Comparison of ENCODE assay signal across 2 cellular contexts in the genomic region with DNA sequence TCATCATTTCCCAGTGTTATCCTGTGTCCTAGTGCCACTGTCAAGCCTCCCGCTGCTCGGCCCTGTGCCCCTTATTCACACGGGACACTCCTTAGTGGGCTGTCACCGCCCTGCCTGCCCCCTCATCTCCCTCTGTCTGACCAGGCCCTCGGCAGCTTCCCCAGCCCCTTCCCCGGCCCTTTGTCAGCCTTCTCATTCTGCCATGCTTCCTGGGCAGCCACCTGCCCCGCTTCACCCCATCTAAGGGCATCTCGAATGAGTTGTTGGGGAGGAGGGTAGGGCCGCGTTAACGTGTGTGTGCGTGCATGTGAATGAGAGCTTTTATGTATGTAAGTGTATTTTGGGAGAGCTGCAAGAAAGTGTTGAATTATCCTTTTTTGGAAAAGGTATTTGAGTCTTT.
TF ChIP-seq lines count a peak whose summit lies in the region.

No MANE protein-coding gene starts in this region.

TF ChIP-seq in GM23338, 12 proteins besides CTCF, POLR2A, EP300 and RAD21 (continues in another document):
- TF ChIP-seq ZNF462 (CRISPR knock-in tag; IDR thresholded peaks at IDR 0.05) (no peak), CREB1 (CRISPR knock-in tag; IDR thresholded peaks at IDR 0.05; ENCODE audit: low read depth) (no peak), STAT1 (IDR thresholded peaks at IDR 0.05; ENCODE audit: unreplicated experiment) (no peak), ZNF114 (CRISPR knock-in tag; IDR thresholded peaks at IDR 0.05) (no peak), EZH2 (IDR thresholded peaks at IDR 0.05; ENCODE audit: low read depth, unreplicated experiment) (no peak), JUNB (IDR thresholded peaks at IDR 0.05; ENCODE audit: unreplicated experiment) (no peak), POLR2AphosphoS5 (IDR thresholded peaks at IDR 0.05; ENCODE audit: low read depth) (no peak), EZH2phosphoT487 (IDR thresholded peaks at IDR 0.05; ENCODE audit: unreplicated experiment) (no peak)
- TF ChIP-seq, protein P1, sequence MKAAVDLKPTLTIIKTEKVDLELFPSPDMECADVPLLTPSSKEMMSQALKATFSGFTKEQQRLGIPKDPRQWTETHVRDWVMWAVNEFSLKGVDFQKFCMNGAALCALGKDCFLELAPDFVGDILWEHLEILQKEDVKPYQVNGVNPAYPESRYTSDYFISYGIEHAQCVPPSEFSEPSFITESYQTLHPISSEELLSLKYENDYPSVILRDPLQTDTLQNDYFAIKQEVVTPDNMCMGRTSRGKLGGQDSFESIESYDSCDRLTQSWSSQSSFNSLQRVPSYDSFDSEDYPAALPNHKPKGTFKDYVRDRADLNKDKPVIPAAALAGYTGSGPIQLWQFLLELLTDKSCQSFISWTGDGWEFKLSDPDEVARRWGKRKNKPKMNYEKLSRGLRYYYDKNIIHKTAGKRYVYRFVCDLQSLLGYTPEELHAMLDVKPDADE (IDR thresholded peaks at IDR 0.05) = no peak
- TF ChIP-seq, protein P2, sequence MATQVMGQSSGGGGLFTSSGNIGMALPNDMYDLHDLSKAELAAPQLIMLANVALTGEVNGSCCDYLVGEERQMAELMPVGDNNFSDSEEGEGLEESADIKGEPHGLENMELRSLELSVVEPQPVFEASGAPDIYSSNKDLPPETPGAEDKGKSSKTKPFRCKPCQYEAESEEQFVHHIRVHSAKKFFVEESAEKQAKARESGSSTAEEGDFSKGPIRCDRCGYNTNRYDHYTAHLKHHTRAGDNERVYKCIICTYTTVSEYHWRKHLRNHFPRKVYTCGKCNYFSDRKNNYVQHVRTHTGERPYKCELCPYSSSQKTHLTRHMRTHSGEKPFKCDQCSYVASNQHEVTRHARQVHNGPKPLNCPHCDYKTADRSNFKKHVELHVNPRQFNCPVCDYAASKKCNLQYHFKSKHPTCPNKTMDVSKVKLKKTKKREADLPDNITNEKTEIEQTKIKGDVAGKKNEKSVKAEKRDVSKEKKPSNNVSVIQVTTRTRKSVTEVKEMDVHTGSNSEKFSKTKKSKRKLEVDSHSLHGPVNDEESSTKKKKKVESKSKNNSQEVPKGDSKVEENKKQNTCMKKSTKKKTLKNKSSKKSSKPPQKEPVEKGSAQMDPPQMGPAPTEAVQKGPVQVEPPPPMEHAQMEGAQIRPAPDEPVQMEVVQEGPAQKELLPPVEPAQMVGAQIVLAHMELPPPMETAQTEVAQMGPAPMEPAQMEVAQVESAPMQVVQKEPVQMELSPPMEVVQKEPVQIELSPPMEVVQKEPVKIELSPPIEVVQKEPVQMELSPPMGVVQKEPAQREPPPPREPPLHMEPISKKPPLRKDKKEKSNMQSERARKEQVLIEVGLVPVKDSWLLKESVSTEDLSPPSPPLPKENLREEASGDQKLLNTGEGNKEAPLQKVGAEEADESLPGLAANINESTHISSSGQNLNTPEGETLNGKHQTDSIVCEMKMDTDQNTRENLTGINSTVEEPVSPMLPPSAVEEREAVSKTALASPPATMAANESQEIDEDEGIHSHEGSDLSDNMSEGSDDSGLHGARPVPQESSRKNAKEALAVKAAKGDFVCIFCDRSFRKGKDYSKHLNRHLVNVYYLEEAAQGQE (IDR thresholded peaks at IDR 0.05; ENCODE audit: unreplicated experiment) = no peak

TF ChIP-seq in WTC11, 78 proteins besides CTCF, POLR2A, EP300 and RAD21 (continued from another document):
- TF ChIP-seq ZNF281 (CRISPR knock-in tag; IDR thresholded peaks at IDR 0.05) (no peak), JUN (CRISPR knock-in tag; IDR thresholded peaks at IDR 0.05) (no peak), MLX (CRISPR knock-in tag; IDR thresholded peaks at IDR 0.05) (no peak), ZNF121 (CRISPR knock-in tag; IDR thresholded peaks at IDR 0.05) (no peak)
- TF ChIP-seq, protein P3, sequence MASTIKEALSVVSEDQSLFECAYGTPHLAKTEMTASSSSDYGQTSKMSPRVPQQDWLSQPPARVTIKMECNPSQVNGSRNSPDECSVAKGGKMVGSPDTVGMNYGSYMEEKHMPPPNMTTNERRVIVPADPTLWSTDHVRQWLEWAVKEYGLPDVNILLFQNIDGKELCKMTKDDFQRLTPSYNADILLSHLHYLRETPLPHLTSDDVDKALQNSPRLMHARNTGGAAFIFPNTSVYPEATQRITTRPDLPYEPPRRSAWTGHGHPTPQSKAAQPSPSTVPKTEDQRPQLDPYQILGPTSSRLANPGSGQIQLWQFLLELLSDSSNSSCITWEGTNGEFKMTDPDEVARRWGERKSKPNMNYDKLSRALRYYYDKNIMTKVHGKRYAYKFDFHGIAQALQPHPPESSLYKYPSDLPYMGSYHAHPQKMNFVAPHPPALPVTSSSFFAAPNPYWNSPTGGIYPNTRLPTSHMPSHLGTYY (CRISPR knock-in tag; IDR thresholded peaks at IDR 0.05) = no peak
